1 cellular context compared by ENCODE assay signal in genomic region chr13:33723772-33724435, GRCh38.
TF ChIP-seq lines count a peak whose summit lies in the region.

No MANE protein-coding gene starts in this region.

TF ChIP-seq in GM12878, 131 proteins besides CTCF, POLR2A, EP300 and RAD21 (continued from another document and continues in another):
- TF ChIP-seq, protein P1, sequence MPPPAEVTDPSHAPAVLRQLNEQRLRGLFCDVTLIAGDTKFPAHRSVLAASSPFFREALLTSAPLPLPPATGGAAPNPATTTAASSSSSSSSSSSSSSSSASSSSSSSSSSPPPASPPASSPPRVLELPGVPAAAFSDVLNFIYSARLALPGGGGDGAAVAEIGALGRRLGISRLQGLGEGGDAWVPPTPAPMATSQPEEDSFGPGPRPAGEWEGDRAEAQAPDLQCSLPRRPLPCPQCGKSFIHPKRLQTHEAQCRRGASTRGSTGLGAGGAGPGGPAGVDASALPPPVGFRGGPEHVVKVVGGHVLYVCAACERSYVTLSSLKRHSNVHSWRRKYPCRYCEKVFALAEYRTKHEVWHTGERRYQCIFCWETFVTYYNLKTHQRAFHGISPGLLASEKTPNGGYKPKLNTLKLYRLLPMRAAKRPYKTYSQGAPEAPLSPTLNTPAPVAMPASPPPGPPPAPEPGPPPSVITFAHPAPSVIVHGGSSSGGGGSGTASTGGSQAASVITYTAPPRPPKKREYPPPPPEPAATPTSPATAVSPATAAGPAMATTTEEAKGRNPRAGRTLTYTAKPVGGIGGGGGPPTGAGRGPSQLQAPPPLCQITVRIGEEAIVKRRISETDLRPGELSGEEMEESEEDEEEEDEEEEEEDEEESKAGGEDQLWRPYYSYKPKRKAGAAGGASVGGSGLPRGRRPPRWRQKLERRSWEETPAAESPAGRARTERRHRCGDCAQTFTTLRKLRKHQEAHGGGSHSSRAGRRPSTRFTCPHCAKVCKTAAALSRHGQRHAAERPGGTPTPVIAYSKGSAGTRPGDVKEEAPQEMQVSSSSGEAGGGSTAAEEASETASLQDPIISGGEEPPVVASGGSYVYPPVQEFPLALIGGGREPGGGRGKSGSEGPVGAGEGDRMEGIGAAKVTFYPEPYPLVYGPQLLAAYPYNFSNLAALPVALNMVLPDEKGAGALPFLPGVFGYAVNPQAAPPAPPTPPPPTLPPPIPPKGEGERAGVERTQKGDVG (CRISPR knock-in tag; IDR thresholded peaks at IDR 0.05), result no peak
- no peak for TF ChIP-seq NFYA (IDR thresholded peaks at IDR 0.05; ENCODE audit: borderline replicate concordance, low read depth, low read length)
- no peak for TF ChIP-seq IRF5 (IDR thresholded peaks at IDR 0.05; ENCODE audit: borderline replicate concordance)
- no peak for TF ChIP-seq NFXL1 (IDR thresholded peaks at IDR 0.05; ENCODE audit: borderline replicate concordance)
- TF ChIP-seq NFIC (IDR thresholded peaks at IDR 0.05; ENCODE audit: low read depth, low read length), result no peak
- no peak for TF ChIP-seq SREBF1 (IDR thresholded peaks at IDR 0.05; ENCODE audit: low read length)
- TF ChIP-seq JUNB (IDR thresholded peaks at IDR 0.05), result no peak
- TF ChIP-seq NKRF (conservative IDR thresholded peaks at IDR 0.05), result no peak
- 0 out of 2 replicates have a peak, but pooled peaks have one; percentile 19 for TF ChIP-seq SMARCA5 (IDR thresholded peaks at IDR 0.05)
- TF ChIP-seq SMAD5 (IDR thresholded peaks at IDR 0.05; ENCODE audit: low read depth), result no peak
- no peak for TF ChIP-seq TBL1XR1 (IDR thresholded peaks at IDR 0.05; ENCODE audit: low read depth, low read length)
- no peak for TF ChIP-seq PAX5 (IDR thresholded peaks at IDR 0.05; ENCODE audit: borderline replicate concordance, low read depth, low read length)
- TF ChIP-seq, protein P2, sequence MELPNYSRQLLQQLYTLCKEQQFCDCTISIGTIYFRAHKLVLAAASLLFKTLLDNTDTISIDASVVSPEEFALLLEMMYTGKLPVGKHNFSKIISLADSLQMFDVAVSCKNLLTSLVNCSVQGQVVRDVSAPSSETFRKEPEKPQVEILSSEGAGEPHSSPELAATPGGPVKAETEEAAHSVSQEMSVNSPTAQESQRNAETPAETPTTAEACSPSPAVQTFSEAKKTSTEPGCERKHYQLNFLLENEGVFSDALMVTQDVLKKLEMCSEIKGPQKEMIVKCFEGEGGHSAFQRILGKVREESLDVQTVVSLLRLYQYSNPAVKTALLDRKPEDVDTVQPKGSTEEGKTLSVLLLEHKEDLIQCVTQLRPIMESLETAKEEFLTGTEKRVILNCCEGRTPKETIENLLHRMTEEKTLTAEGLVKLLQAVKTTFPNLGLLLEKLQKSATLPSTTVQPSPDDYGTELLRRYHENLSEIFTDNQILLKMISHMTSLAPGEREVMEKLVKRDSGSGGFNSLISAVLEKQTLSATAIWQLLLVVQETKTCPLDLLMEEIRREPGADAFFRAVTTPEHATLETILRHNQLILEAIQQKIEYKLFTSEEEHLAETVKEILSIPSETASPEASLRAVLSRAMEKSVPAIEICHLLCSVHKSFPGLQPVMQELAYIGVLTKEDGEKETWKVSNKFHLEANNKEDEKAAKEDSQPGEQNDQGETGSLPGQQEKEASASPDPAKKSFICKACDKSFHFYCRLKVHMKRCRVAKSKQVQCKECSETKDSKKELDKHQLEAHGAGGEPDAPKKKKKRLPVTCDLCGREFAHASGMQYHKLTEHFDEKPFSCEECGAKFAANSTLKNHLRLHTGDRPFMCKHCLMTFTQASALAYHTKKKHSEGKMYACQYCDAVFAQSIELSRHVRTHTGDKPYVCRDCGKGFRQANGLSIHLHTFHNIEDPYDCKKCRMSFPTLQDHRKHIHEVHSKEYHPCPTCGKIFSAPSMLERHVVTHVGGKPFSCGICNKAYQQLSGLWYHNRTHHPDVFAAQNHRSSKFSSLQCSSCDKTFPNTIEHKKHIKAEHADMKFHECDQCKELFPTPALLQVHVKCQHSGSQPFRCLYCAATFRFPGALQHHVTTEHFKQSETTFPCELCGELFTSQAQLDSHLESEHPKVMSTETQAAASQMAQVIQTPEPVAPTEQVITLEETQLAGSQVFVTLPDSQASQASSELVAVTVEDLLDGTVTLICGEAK (IDR thresholded peaks at IDR 0.05; ENCODE audit: borderline replicate concordance), result no peak
- TF ChIP-seq BCL11A (IDR thresholded peaks at IDR 0.05; ENCODE audit: low read depth, low read length), result no peak
- no peak for TF ChIP-seq CHD4 (IDR thresholded peaks at IDR 0.05)
- TF ChIP-seq RAD51 (IDR thresholded peaks at IDR 0.05), result no peak
- TF ChIP-seq CEBPB (IDR thresholded peaks at IDR 0.05; ENCODE audit: borderline replicate concordance in 1 of 2, low read depth in 2 of 2, low read length in 2 of 2), result no peak
- TF ChIP-seq SUZ12 (IDR thresholded peaks at IDR 0.05; ENCODE audit: unreplicated experiment), result no peak
- no peak for TF ChIP-seq ASH2L (IDR thresholded peaks at IDR 0.05; ENCODE audit: borderline replicate concordance, low read depth)
- TF ChIP-seq TAF1 (IDR thresholded peaks at IDR 0.05; ENCODE audit: borderline replicate concordance, low read depth, low read length), result no peak
- TF ChIP-seq, protein P3, sequence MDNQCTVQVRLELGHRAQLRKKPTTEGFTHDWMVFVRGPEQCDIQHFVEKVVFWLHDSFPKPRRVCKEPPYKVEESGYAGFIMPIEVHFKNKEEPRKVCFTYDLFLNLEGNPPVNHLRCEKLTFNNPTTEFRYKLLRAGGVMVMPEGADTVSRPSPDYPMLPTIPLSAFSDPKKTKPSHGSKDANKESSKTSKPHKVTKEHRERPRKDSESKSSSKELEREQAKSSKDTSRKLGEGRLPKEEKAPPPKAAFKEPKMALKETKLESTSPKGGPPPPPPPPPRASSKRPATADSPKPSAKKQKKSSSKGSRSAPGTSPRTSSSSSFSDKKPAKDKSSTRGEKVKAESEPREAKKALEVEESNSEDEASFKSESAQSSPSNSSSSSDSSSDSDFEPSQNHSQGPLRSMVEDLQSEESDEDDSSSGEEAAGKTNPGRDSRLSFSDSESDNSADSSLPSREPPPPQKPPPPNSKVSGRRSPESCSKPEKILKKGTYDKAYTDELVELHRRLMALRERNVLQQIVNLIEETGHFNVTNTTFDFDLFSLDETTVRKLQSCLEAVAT (IDR thresholded peaks at IDR 0.05), result no peak
- TF ChIP-seq TCF3 (IDR thresholded peaks at IDR 0.05; ENCODE audit: borderline replicate concordance, insufficient read depth, low read depth, low read length), result no peak
- no peak for TF ChIP-seq ZNF217 (IDR thresholded peaks at IDR 0.05)
- TF ChIP-seq MEF2A (IDR thresholded peaks at IDR 0.05; ENCODE audit: insufficient read depth, low read depth, low read length), result no peak
- TF ChIP-seq POLR2AphosphoS5 (IDR thresholded peaks at IDR 0.05; ENCODE audit: low read length), result no peak
- no peak for TF ChIP-seq KLF5 (IDR thresholded peaks at IDR 0.05; ENCODE audit: partially characterized antibody)
- 0 out of 2 replicates have a peak, but pooled peaks have one; percentile 30 for TF ChIP-seq CBFB (IDR thresholded peaks at IDR 0.05; ENCODE audit: low read depth)
- no peak for TF ChIP-seq CREB1 (IDR thresholded peaks at IDR 0.05; ENCODE audit: low read depth)
- no peak for TF ChIP-seq MTA3 (IDR thresholded peaks at IDR 0.05; ENCODE audit: borderline replicate concordance, low read length)
- TF ChIP-seq IKZF1 (conservative IDR thresholded peaks at IDR 0.05), result peak; percentile 20; the same call in 1 of the 2 replicates
- TF ChIP-seq, protein P4, sequence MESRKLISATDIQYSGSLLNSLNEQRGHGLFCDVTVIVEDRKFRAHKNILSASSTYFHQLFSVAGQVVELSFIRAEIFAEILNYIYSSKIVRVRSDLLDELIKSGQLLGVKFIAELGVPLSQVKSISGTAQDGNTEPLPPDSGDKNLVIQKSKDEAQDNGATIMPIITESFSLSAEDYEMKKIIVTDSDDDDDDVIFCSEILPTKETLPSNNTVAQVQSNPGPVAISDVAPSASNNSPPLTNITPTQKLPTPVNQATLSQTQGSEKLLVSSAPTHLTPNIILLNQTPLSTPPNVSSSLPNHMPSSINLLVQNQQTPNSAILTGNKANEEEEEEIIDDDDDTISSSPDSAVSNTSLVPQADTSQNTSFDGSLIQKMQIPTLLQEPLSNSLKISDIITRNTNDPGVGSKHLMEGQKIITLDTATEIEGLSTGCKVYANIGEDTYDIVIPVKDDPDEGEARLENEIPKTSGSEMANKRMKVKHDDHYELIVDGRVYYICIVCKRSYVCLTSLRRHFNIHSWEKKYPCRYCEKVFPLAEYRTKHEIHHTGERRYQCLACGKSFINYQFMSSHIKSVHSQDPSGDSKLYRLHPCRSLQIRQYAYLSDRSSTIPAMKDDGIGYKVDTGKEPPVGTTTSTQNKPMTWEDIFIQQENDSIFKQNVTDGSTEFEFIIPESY (IDR thresholded peaks at IDR 0.05), result no peak
- TF ChIP-seq SP1 (IDR thresholded peaks at IDR 0.05; ENCODE audit: low read depth, low read length), result no peak
- TF ChIP-seq, protein P5, sequence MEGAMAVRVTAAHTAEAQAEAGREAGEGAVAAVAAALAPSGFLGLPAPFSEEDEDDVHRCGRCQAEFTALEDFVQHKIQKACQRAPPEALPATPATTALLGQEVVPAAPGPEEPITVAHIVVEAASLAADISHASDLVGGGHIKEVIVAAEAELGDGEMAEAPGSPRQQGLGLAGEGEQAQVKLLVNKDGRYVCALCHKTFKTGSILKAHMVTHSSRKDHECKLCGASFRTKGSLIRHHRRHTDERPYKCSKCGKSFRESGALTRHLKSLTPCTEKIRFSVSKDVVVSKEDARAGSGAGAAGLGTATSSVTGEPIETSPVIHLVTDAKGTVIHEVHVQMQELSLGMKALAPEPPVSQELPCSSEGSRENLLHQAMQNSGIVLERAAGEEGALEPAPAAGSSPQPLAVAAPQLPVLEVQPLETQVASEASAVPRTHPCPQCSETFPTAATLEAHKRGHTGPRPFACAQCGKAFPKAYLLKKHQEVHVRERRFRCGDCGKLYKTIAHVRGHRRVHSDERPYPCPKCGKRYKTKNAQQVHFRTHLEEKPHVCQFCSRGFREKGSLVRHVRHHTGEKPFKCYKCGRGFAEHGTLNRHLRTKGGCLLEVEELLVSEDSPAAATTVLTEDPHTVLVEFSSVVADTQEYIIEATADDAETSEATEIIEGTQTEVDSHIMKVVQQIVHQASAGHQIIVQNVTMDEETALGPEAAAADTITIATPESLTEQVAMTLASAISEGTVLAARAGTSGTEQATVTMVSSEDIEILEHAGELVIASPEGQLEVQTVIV (IDR thresholded peaks at IDR 0.05; ENCODE audit: borderline replicate concordance, partially characterized antibody), result no peak
- TF ChIP-seq, protein P6, sequence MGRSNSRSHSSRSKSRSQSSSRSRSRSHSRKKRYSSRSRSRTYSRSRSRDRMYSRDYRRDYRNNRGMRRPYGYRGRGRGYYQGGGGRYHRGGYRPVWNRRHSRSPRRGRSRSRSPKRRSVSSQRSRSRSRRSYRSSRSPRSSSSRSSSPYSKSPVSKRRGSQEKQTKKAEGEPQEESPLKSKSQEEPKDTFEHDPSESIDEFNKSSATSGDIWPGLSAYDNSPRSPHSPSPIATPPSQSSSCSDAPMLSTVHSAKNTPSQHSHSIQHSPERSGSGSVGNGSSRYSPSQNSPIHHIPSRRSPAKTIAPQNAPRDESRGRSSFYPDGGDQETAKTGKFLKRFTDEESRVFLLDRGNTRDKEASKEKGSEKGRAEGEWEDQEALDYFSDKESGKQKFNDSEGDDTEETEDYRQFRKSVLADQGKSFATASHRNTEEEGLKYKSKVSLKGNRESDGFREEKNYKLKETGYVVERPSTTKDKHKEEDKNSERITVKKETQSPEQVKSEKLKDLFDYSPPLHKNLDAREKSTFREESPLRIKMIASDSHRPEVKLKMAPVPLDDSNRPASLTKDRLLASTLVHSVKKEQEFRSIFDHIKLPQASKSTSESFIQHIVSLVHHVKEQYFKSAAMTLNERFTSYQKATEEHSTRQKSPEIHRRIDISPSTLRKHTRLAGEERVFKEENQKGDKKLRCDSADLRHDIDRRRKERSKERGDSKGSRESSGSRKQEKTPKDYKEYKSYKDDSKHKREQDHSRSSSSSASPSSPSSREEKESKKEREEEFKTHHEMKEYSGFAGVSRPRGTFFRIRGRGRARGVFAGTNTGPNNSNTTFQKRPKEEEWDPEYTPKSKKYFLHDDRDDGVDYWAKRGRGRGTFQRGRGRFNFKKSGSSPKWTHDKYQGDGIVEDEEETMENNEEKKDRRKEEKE (IDR thresholded peaks at IDR 0.05), result no peak
- no peak for TF ChIP-seq POLR2AphosphoS2 (IDR thresholded peaks at IDR 0.05; ENCODE audit: low read depth, low read length)
